Comparison of ENCODE assay signal across 15 cellular contexts in genomic region chr3:177832862-177833261, GRCh38.
DNase-seq lines count a peak whose midpoint lies in the region; ATAC-seq lines count a peak whose summit lies in the region.
"Had no signal": no experiment of that assay in that cellular context is flagged by ENCODE, and none has a peak within 500 bp of the region (broad histone marks: within the 10 kb centered on the region; RNA-seq: fewer than 3 reads in every experiment).

No MANE protein-coding gene starts in this region.

- DNase-seq in NCI-H2029 (lab: John Stamatoyannopoulos, UW) (peak; percentile 13), NCI-H2029 treated with DMSO at 0.1 percent for 48 hours (lab: John Stamatoyannopoulos, UW) (no peak), NCI-H748 (lab: John Stamatoyannopoulos, UW; ENCODE audit: unreplicated experiment) (peak; percentile 92), cerebellum (ENCODE audit: low spot score) (peak; percentile 67), putamen (ENCODE audit: low spot score) (peak; percentile 59), hepatic stellate cell (ENCODE audit: low spot score) (no peak), SW 1271 (lab: John Stamatoyannopoulos, UW) (no peak)
- DNase-seq: activated CD8-positive, alpha-beta memory T cell treated with anti-CD3 and anti-CD28 coated beads for 24 hours; activated gamma-delta T cell treated with Interleukin-2 at 50 U/mL for 16 hours; mucosa of descending colon; NCI-H510A; ovary; stimulated activated CD4-positive, alpha-beta T cell treated with anti-CD3 and anti-CD28 coated beads, Interleukin-15, amount 100 ng/mL, for 24 hours; upper lobe of left lung had no signal

- ATAC-seq in GM21576 (IDR thresholded peaks at IDR 0.05; ENCODE audit: unreplicated experiment) = no peak
- ATAC-seq: mucosa of descending colon had no signal

Comparison
In these comparisons a context has a peak if more than half of its experiments do, and no peak if none do; other contexts are left out.
1. DNase-seq: peak in NCI-H2029 (single experiment), NCI-H748 (single experiment), cerebellum (single experiment) and putamen (single experiment); none in NCI-H2029 treated with DMSO at 0.1 percent for 48 hours (single experiment), hepatic stellate cell (single experiment) and SW 1271 (0 of 2).